In genomic region chr6:131694832-131695426, GRCh38 we compare ENCODE assay signal across 1 cellular context.
TF ChIP-seq lines count a peak whose summit lies in the region.

No MANE protein-coding gene starts in this region.

TF ChIP-seq in HepG2, 621 proteins besides CTCF, POLR2A, EP300 and RAD21:
- 0 out of 2 replicates have a peak, but pooled peaks have one; percentile 18 for TF ChIP-seq GATAD1 (CRISPR knock-in tag; IDR thresholded peaks at IDR 0.05)
- no peak for TF ChIP-seq JUND (CRISPR knock-in tag; IDR thresholded peaks at IDR 0.05)
- peak; percentile 92 for TF ChIP-seq SMC3 (IDR thresholded peaks at IDR 0.05; ENCODE audit: low read length)
- no peak for TF ChIP-seq LRRFIP1 (CRISPR knock-in tag; conservative IDR thresholded peaks at IDR 0.05)
- TF ChIP-seq RORA (CRISPR knock-in tag; IDR thresholded peaks at IDR 0.05), result no peak
- peak; percentile 96 for TF ChIP-seq STAG1 (CRISPR knock-in tag; IDR thresholded peaks at IDR 0.05)
- TF ChIP-seq GATAD2A (CRISPR knock-in tag; IDR thresholded peaks at IDR 0.05), result peak; percentile 26; the same call in 1 of the 2 replicates
- TF ChIP-seq, protein P1, sequence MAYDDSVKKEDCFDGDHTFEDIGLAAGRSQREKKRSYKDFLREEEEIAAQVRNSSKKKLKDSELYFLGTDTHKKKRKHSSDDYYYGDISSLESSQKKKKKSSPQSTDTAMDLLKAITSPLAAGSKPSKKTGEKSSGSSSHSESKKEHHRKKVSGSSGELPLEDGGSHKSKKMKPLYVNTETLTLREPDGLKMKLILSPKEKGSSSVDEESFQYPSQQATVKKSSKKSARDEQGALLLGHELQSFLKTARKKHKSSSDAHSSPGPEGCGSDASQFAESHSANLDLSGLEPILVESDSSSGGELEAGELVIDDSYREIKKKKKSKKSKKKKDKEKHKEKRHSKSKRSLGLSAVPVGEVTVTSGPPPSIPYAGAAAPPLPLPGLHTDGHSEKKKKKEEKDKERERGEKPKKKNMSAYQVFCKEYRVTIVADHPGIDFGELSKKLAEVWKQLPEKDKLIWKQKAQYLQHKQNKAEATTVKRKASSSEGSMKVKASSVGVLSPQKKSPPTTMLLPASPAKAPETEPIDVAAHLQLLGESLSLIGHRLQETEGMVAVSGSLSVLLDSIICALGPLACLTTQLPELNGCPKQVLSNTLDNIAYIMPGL (CRISPR knock-in tag; IDR thresholded peaks at IDR 0.05; ENCODE audit: borderline replicate concordance in 1 of 2, low read depth in 1 of 2), result peak in 1 of 2 experiments; percentile 24; a peak in 1 of 4 replicates
- TF ChIP-seq SOX5 (CRISPR knock-in tag; IDR thresholded peaks at IDR 0.05; ENCODE audit: borderline replicate concordance), result 0 out of 2 replicates have a peak, but pooled peaks have one; percentile 9
- peak; percentile 51 for TF ChIP-seq XRCC5 (optimal IDR thresholded peaks at IDR 0.05; ENCODE audit: low read length)
- peak; percentile 93 for TF ChIP-seq MIXL1 (CRISPR knock-in tag; IDR thresholded peaks at IDR 0.05)
- no peak for TF ChIP-seq RBAK (CRISPR knock-in tag; IDR thresholded peaks at IDR 0.05)
- TF ChIP-seq SALL2 (CRISPR knock-in tag; IDR thresholded peaks at IDR 0.05), result peak; percentile 42; the same call in 1 of the 2 replicates
- no peak for TF ChIP-seq SOX6 (IDR thresholded peaks at IDR 0.05)
- 0 out of 2 replicates have a peak, but pooled peaks have one; percentile 17 for TF ChIP-seq SOX6 (CRISPR knock-in tag; IDR thresholded peaks at IDR 0.05)
